ENCODE assay signal across 1 cellular context in genomic region chr6:26553264-26553738, GRCh38.
TF ChIP-seq lines count a peak whose summit lies in the region.

No MANE protein-coding gene starts in this region.

TF ChIP-seq in K562, 482 proteins besides CTCF, POLR2A, EP300 and RAD21 (continued from another document and continues in another):
- TF ChIP-seq ZNF398 (CRISPR knock-in tag; IDR thresholded peaks at IDR 0.05) (no peak), CBX3 (IDR thresholded peaks at IDR 0.05; ENCODE audit: borderline replicate concordance in 1 of 2, low read length in 2 of 2) (peak in 1 of 2 experiments; percentile 36; a peak in 1 of 3 replicates), RHOXF2B (CRISPR knock-in tag; conservative IDR thresholded peaks at IDR 0.05) (no peak), ZNF512 (tag; IDR thresholded peaks at IDR 0.05) (no peak), ZNF282 (CRISPR knock-in tag; IDR thresholded peaks at IDR 0.05) (no peak), NFIX (CRISPR knock-in tag; IDR thresholded peaks at IDR 0.05; ENCODE audit: low read depth) (no peak), THRAP3 (IDR thresholded peaks at IDR 0.05; ENCODE audit: borderline replicate concordance) (no peak), CUX1 (CRISPR knock-in tag; IDR thresholded peaks at IDR 0.05) (peak; percentile 93), POLR2H (tag; IDR thresholded peaks at IDR 0.05; ENCODE audit: low read depth) (peak; percentile 99), ZSCAN29 (IDR thresholded peaks at IDR 0.05) (peak; percentile 75; the same call in 1 of the 2 replicates), MEIS2 (IDR thresholded peaks at IDR 0.05; ENCODE audit: partially characterized antibody) (peak; percentile 1), TGIF2 (CRISPR knock-in tag; IDR thresholded peaks at IDR 0.05) (no peak), KHSRP (IDR thresholded peaks at IDR 0.05) (no peak), HDGF (IDR thresholded peaks at IDR 0.05) (no peak), ETV5 (CRISPR knock-in tag; IDR thresholded peaks at IDR 0.05; ENCODE audit: low read depth) (0 out of 2 replicates have a peak, but pooled peaks have one; percentile 12), ETS1 (conservative IDR thresholded peaks at IDR 0.05; ENCODE audit: control insufficient read depth, low read depth, low read length) (peak; percentile 96), PBX2 (CRISPR knock-in tag; IDR thresholded peaks at IDR 0.05; ENCODE audit: low read depth) (no peak), PBX2 (tag; conservative IDR thresholded peaks at IDR 0.05; ENCODE audit: low read depth) (peak; percentile 36; the same call in 1 of the 2 replicates), KAT2B (IDR thresholded peaks at IDR 0.05; ENCODE audit: low read depth, low read length) (no peak), HCFC1 (IDR thresholded peaks at IDR 0.05; ENCODE audit: low read depth, low read length) (0 out of 2 replicates have a peak, but pooled peaks have one; percentile 3), ZNF583 (CRISPR knock-in tag; IDR thresholded peaks at IDR 0.05) (no peak), POLR2B (IDR thresholded peaks at IDR 0.05; ENCODE audit: low read depth, partially characterized antibody) (no peak), BRD4 (IDR thresholded peaks at IDR 0.05) (peak; percentile 92), ZNF263 (CRISPR knock-in tag; IDR thresholded peaks at IDR 0.05; ENCODE audit: borderline replicate concordance) (peak; percentile 97), U2AF2 (optimal IDR thresholded peaks at IDR 0.05; ENCODE audit: low read depth, low read length) (no peak), CSDE1 (IDR thresholded peaks at IDR 0.05) (peak in 1 of 2 experiments; percentile 78; a peak in 2 of 4 replicates), PRPF4 (IDR thresholded peaks at IDR 0.05; ENCODE audit: insufficient read depth, low read depth, low read length, poor library complexity, severe bottlenecking) (no peak), DMBX1 (CRISPR knock-in tag; IDR thresholded peaks at IDR 0.05; ENCODE audit: borderline replicate concordance) (no peak), ZNF324 (CRISPR knock-in tag; IDR thresholded peaks at IDR 0.05) (no peak)
- TF ChIP-seq, protein P1, sequence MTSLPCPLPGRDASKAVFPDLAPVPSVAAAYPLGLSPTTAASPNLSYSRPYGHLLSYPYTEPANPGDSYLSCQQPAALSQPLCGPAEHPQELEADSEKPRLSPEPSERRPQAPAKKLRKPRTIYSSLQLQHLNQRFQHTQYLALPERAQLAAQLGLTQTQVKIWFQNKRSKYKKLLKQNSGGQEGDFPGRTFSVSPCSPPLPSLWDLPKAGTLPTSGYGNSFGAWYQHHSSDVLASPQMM (CRISPR knock-in tag; IDR thresholded peaks at IDR 0.05), result no peak
- TF ChIP-seq, protein P2, sequence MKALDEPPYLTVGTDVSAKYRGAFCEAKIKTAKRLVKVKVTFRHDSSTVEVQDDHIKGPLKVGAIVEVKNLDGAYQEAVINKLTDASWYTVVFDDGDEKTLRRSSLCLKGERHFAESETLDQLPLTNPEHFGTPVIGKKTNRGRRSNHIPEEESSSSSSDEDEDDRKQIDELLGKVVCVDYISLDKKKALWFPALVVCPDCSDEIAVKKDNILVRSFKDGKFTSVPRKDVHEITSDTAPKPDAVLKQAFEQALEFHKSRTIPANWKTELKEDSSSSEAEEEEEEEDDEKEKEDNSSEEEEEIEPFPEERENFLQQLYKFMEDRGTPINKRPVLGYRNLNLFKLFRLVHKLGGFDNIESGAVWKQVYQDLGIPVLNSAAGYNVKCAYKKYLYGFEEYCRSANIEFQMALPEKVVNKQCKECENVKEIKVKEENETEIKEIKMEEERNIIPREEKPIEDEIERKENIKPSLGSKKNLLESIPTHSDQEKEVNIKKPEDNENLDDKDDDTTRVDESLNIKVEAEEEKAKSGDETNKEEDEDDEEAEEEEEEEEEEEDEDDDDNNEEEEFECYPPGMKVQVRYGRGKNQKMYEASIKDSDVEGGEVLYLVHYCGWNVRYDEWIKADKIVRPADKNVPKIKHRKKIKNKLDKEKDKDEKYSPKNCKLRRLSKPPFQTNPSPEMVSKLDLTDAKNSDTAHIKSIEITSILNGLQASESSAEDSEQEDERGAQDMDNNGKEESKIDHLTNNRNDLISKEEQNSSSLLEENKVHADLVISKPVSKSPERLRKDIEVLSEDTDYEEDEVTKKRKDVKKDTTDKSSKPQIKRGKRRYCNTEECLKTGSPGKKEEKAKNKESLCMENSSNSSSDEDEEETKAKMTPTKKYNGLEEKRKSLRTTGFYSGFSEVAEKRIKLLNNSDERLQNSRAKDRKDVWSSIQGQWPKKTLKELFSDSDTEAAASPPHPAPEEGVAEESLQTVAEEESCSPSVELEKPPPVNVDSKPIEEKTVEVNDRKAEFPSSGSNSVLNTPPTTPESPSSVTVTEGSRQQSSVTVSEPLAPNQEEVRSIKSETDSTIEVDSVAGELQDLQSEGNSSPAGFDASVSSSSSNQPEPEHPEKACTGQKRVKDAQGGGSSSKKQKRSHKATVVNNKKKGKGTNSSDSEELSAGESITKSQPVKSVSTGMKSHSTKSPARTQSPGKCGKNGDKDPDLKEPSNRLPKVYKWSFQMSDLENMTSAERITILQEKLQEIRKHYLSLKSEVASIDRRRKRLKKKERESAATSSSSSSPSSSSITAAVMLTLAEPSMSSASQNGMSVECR (CRISPR knock-in tag; IDR thresholded peaks at IDR 0.05), result peak; percentile 13; the same call in 1 of the 2 replicates
- TF ChIP-seq, protein P3, sequence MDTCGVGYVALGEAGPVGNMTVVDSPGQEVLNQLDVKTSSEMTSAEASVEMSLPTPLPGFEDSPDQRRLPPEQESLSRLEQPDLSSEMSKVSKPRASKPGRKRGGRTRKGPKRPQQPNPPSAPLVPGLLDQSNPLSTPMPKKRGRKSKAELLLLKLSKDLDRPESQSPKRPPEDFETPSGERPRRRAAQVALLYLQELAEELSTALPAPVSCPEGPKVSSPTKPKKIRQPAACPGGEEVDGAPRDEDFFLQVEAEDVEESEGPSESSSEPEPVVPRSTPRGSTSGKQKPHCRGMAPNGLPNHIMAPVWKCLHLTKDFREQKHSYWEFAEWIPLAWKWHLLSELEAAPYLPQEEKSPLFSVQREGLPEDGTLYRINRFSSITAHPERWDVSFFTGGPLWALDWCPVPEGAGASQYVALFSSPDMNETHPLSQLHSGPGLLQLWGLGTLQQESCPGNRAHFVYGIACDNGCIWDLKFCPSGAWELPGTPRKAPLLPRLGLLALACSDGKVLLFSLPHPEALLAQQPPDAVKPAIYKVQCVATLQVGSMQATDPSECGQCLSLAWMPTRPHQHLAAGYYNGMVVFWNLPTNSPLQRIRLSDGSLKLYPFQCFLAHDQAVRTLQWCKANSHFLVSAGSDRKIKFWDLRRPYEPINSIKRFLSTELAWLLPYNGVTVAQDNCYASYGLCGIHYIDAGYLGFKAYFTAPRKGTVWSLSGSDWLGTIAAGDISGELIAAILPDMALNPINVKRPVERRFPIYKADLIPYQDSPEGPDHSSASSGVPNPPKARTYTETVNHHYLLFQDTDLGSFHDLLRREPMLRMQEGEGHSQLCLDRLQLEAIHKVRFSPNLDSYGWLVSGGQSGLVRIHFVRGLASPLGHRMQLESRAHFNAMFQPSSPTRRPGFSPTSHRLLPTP (IDR thresholded peaks at IDR 0.05; ENCODE audit: borderline replicate concordance, extremely low read depth, insufficient read length), result peak; percentile 92
- TF ChIP-seq, protein P4, sequence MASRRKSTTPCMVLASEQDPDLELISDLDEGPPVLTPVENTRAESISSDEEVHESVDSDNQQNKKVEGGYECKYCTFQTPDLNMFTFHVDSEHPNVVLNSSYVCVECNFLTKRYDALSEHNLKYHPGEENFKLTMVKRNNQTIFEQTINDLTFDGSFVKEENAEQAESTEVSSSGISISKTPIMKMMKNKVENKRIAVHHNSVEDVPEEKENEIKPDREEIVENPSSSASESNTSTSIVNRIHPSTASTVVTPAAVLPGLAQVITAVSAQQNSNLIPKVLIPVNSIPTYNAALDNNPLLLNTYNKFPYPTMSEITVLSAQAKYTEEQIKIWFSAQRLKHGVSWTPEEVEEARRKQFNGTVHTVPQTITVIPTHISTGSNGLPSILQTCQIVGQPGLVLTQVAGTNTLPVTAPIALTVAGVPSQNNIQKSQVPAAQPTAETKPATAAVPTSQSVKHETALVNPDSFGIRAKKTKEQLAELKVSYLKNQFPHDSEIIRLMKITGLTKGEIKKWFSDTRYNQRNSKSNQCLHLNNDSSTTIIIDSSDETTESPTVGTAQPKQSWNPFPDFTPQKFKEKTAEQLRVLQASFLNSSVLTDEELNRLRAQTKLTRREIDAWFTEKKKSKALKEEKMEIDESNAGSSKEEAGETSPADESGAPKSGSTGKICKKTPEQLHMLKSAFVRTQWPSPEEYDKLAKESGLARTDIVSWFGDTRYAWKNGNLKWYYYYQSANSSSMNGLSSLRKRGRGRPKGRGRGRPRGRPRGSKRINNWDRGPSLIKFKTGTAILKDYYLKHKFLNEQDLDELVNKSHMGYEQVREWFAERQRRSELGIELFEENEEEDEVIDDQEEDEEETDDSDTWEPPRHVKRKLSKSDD (conservative IDR thresholded peaks at IDR 0.05; ENCODE audit: low read length), result peak; percentile 77; the same call in 1 of the 2 replicates
